21 cellular contexts compared by ENCODE assay signal in the genomic region with DNA sequence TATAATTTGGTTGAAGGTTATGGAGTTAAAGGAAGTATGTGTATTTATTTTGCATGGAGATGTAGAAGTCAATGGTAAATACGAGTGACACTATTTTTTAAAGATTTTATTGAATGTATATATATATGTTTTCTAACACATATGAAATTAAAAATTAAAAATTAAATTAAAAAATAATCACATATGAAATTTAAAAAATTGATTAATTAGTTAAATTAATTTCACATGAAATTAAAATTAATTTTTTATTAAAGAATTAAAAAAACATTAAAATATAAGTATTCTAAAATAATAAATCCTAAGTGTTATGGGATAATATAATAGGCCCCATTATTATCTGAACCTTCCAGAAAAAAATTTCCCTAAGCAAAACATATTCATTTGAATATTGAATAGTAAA.
"Had no signal": no experiment of that assay in that cellular context is flagged by ENCODE, and none has a peak within 500 bp of the region (broad histone marks: within the 10 kb centered on the region; RNA-seq: fewer than 3 reads in every experiment).

No MANE protein-coding gene starts in this region.

- H3K4me1 Mint-ChIP-seq: naive thymus-derived CD8-positive, alpha-beta T cell; nephron progenitor cell; stimulated activated memory B cell treated with anti-CD40 and anti-IgM and Interleukin-4, amounts not matched to agents 10 μg/mL and 1 μg/mL and 100 μg/mL, for 72 hours had no signal

- FAIRE-seq: urothelium cell line had no signal

- H3K27me3 Mint-ChIP-seq: effector memory CD8-positive, alpha-beta T cell; stimulated activated memory B cell treated with anti-CD40 and anti-IgM and Interleukin-4, amounts not matched to agents 10 μg/mL and 1 μg/mL and 100 μg/mL, for 72 hours; stimulated activated naive CD8-positive, alpha-beta T cell treated with anti-CD3 and anti-CD28 coated beads, Interleukin-15, Interleukin-2, amounts not matched to agents 100 ng/mL and 50 ng/mL, for 24 hours had no signal

- H3K4me3 Mint-ChIP-seq: effector memory CD8-positive, alpha-beta T cell; naive thymus-derived CD8-positive, alpha-beta T cell; nephron progenitor cell; stimulated activated memory B cell treated with anti-CD40 and anti-IgM and Interleukin-4, amounts not matched to agents 10 μg/mL and 1 μg/mL and 100 μg/mL, for 72 hours; stimulated activated naive CD8-positive, alpha-beta T cell treated with anti-CD3 and anti-CD28 coated beads, Interleukin-15, Interleukin-2, amounts not matched to agents 100 ng/mL and 50 ng/mL, for 24 hours had no signal

- H3K9me3 Mint-ChIP-seq: nephron progenitor cell had no signal

- ATAC-seq: effector memory CD8-positive, alpha-beta T cell; gastroesophageal sphincter; heart left ventricle; left ventricle myocardium superior; lower lobe of right lung; naive thymus-derived CD8-positive, alpha-beta T cell; psoas muscle; right cardiac atrium had no signal

- H3K27ac Mint-ChIP-seq: effector memory CD8-positive, alpha-beta T cell; naive thymus-derived CD8-positive, alpha-beta T cell; nephron progenitor cell; stimulated activated memory B cell treated with anti-CD40 and anti-IgM and Interleukin-4, amounts not matched to agents 10 μg/mL and 1 μg/mL and 100 μg/mL, for 72 hours; stimulated activated naive CD8-positive, alpha-beta T cell treated with anti-CD3 and anti-CD28 coated beads, Interleukin-15, Interleukin-2, amounts not matched to agents 100 ng/mL and 50 ng/mL, for 24 hours had no signal

- H3K36me3 Mint-ChIP-seq: naive thymus-derived CD8-positive, alpha-beta T cell; stimulated activated memory B cell treated with anti-CD40 and anti-IgM and Interleukin-4, amounts not matched to agents 10 μg/mL and 1 μg/mL and 100 μg/mL, for 72 hours had no signal

- DNase-seq: cortex of kidney; effector memory CD8-positive, alpha-beta T cell; foreskin fibroblast; heart left ventricle; hippocampal formation; islet precursor cell; left ventricle myocardium superior; lower lobe of right lung; naive thymus-derived CD8-positive, alpha-beta T cell; nephron progenitor cell; nucleus accumbens; psoas muscle; right cardiac atrium; sigmoid colon; spleen; stimulated activated CD4-positive, alpha-beta T cell treated with anti-CD3 and anti-CD28 coated beads, Interleukin-4, amount 100 ng/mL, for 4 hours; upper lobe of left lung had no signal
